Comparison of ENCODE assay signal across 33 cellular contexts in genomic region chr11:31092638-31093037, GRCh38.
"Had no signal": no experiment of that assay in that cellular context is flagged by ENCODE, and none has a peak within 500 bp of the region (broad histone marks: within the 10 kb centered on the region; RNA-seq: fewer than 3 reads in every experiment).

No MANE protein-coding gene starts in this region.

- DNase-seq: Karpas-422, Kasumi-1, MG63, MM.1S, MV-4-11, NCI-H1048, NCI-H1092, NCI-H1092 treated with DMSO at 0.1 percent for 48 hours, NCI-H1105, NCI-H1105 treated with DMSO at 0.1 percent for 48 hours, NCI-H1417, NCI-H1417 treated with DMSO at 0.1 percent for 48 hours, NCI-H1436, NCI-H1436 treated with DMSO at 0.1 percent for 48 hours, NCI-H146, NCI-H1694, NCI-H1694 treated with DMSO at 0.1 percent for 48 hours, NCI-H187, NCI-H187 treated with DMSO at 0.1 percent for 48 hours, NCI-H1930, NCI-H2029, NCI-H2029 treated with DMSO at 0.1 percent for 48 hours, NCI-H2081, NCI-H2081 treated with DMSO at 0.1 percent for 48 hours, NCI-H2107, NCI-H2171, NCI-H2171 treated with DMSO at 0.1 percent for 48 hours, NCI-H2227 treated with DMSO at 0.1 percent for 48 hours, NCI-H226, NCI-H345, NCI-H446, NCI-H446 treated with DMSO at 0.1 percent for 48 hours, NCI-H510A had no signal
